Comparison of ENCODE assay signal across 11 cellular contexts in genomic region chr6:137283940-137284910, GRCh38.
DNase-seq lines count a peak whose midpoint lies in the region; ATAC-seq and TF ChIP-seq lines count a peak whose summit lies in the region.
"Had no signal": no experiment of that assay in that cellular context is flagged by ENCODE, and none has a peak within 500 bp of the region (broad histone marks: within the 10 kb centered on the region; RNA-seq: fewer than 3 reads in every experiment).

No MANE protein-coding gene starts in this region.

- no peak overlapping the region for H3K4me3 Mint-ChIP-seq in endodermal cell
- H3K4me3 Mint-ChIP-seq: activated CD4-positive, alpha-beta memory T cell treated with anti-CD3 and anti-CD28 coated beads for 36 hours had no signal

- H3K4me3 ChIP-seq in GM23248 (no peak overlapping the region), foreskin fibroblast (ENCODE audit: low read depth in 1 of 2, low read length in 2 of 2) (no peak overlapping the region), endodermal cell (ENCODE audit: low read length) (no peak overlapping the region)

- H3K27ac Mint-ChIP-seq in endodermal cell = no peak overlapping the region
- H3K27ac Mint-ChIP-seq: activated CD4-positive, alpha-beta memory T cell treated with anti-CD3 and anti-CD28 coated beads for 36 hours had no signal

- no peaks in the 10 kb centered on the region for H3K79me2 ChIP-seq in GM23248 (ENCODE audit: insufficient read depth)

- no peak overlapping the region for H3K4me2 ChIP-seq in GM23248 (ENCODE audit: unreplicated experiment)

- no peak for TF ChIP-seq CTCF in foreskin fibroblast (IDR thresholded peaks at IDR 0.05; ENCODE audit: low read depth, low read length)
- TF ChIP-seq CTCF in endodermal cell (conservative IDR thresholded peaks at IDR 0.05) = no peak

- H3K4me1 Mint-ChIP-seq in endodermal cell = no peaks in the 10 kb centered on the region

- no peaks in the 10 kb centered on the region for H3K9me2 ChIP-seq in GM23248 (ENCODE audit: insufficient read depth)

- no peaks in the 10 kb centered on the region for H3F3A ChIP-seq in GM23248 (ENCODE audit: insufficient read depth)

- no peaks in the 10 kb centered on the region for H3K36me3 ChIP-seq in GM23248 (ENCODE audit: low read depth)
- H3K36me3 ChIP-seq in endodermal cell (ENCODE audit: control insufficient read depth, insufficient read depth, low read length) = no peaks in the 10 kb centered on the region

- H3K9ac ChIP-seq in GM23248 = no peak overlapping the region
- H3K9ac ChIP-seq in endodermal cell (ENCODE audit: extremely low read depth, low read length, poor library complexity, severe bottlenecking) = no peak overlapping the region

- DNase-seq in medulla oblongata (ENCODE audit: extremely low spot score) (peak; percentile 67), GM23248 (no peak), foreskin fibroblast (no peak), endodermal cell (no peak)
- DNase-seq: activated CD4-positive, alpha-beta memory T cell treated with anti-CD3 and anti-CD28 coated beads for 36 hours; dermis blood vessel endothelial cell; left cardiac atrium; NCI-H2227 treated with DMSO at 0.1 percent for 48 hours had no signal

- no peaks in the 10 kb centered on the region for H3K27me3 ChIP-seq in GM23248 (replicated peaks; ENCODE audit: insufficient read depth)
- H3K27me3 ChIP-seq in endodermal cell (ENCODE audit: control insufficient read depth, insufficient read depth, low read length, poor library complexity, severe bottlenecking) = no peaks in the 10 kb centered on the region

- peak; percentile 77 for ATAC-seq in GM18519 (IDR thresholded peaks at IDR 0.05; ENCODE audit: low FRiP score, unreplicated experiment)
- ATAC-seq in GM21529 (IDR thresholded peaks at IDR 0.05; ENCODE audit: unreplicated experiment) = peak; percentile 87
- peak; percentile 75 for ATAC-seq in HG03520 (IDR thresholded peaks at IDR 0.05; ENCODE audit: unreplicated experiment)
- ATAC-seq: left cardiac atrium had no signal

- no peaks in the 10 kb centered on the region for H3K36me3 Mint-ChIP-seq in endodermal cell (ENCODE audit: low read depth)
- H3K36me3 Mint-ChIP-seq: activated CD4-positive, alpha-beta memory T cell treated with anti-CD3 and anti-CD28 coated beads for 36 hours had no signal

- no peak overlapping the region for H3K27ac ChIP-seq in GM23248
- no peak overlapping the region for H3K27ac ChIP-seq in endodermal cell (ENCODE audit: low read depth, low read length)

- H4K20me1 ChIP-seq in GM23248 (ENCODE audit: insufficient read depth) = no peaks in the 10 kb centered on the region

- 65 to 66% methylated on average over 9 of the region's 9 CpGs for WGBS in GM23248 (ENCODE audit: low coverage in 1 of 2, low lambda C conversion rate in 2 of 2, missing lambda C conversion rate in 2 of 2), 2 experiments
- WGBS in endodermal cell (ENCODE audit: insufficient coverage in 1 of 2, insufficient read length in 1 of 2), 2 experiments = 91 to 96% methylated on average over 5 to 9 of the region's 9 CpGs

- H3K9me3 ChIP-seq in GM23248 (ENCODE audit: low read depth) = no peaks in the 10 kb centered on the region
- no peaks in the 10 kb centered on the region for H3K9me3 ChIP-seq in endodermal cell (ENCODE audit: control insufficient read depth, low read length)

- in situ Hi-C loops in GM23248 (cut with MboI) = no loop called here

- H3K9me3 Mint-ChIP-seq in endodermal cell = no peaks in the 10 kb centered on the region
- H3K9me3 Mint-ChIP-seq: activated CD4-positive, alpha-beta memory T cell treated with anti-CD3 and anti-CD28 coated beads for 36 hours had no signal

- H3K27me3 Mint-ChIP-seq in endodermal cell (ENCODE audit: insufficient read depth) = peaks cover 13% of the 10 kb centered on the region

- H3K4me1 ChIP-seq in GM23248 (ENCODE audit: insufficient read depth) = no peaks in the 10 kb centered on the region
- no peaks in the 10 kb centered on the region for H3K4me1 ChIP-seq in endodermal cell (ENCODE audit: control insufficient read depth, insufficient read depth, low read length)

- no peak overlapping the region for H2AFZ ChIP-seq in GM23248
